Comparison of ENCODE assay signal across 15 cellular contexts in the genomic region with DNA sequence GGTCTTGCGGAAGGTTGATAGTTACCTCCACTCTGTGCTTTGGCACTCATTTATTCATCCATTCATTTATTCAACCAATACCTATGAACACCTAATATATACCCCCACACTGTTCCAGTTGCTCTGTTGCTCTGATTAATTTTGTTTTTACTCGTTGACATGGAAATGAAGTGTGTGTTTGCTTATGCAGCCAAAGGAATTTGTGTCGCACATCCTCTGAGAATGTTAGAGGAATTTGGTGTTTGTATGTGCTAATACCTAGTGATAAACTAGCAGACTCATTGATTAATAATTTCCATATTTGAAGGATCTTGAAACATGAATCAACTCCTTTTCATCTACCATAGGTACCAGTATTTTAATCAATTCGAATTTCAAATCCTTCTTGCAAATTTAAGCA. TPM values are rescaled to one million over a fixed set of nuclear protein-coding genes. Genes with fewer than 3 reads are reported as not detected.
DNase-seq lines count a peak whose midpoint lies in the region; ATAC-seq and TF ChIP-seq lines count a peak whose summit lies in the region.
"Had no signal": no experiment of that assay in that cellular context is flagged by ENCODE, and none has a peak within 500 bp of the region (broad histone marks: within the 10 kb centered on the region; RNA-seq: fewer than 3 reads in every experiment).

No MANE protein-coding gene starts in this region.

- no peaks in the 10 kb centered on the region for H3K27me3 Mint-ChIP-seq in activated CD4-positive, alpha-beta T cell treated with anti-CD3 and anti-CD28 coated beads for 36 hours
- H3K27me3 Mint-ChIP-seq: progenitor cell of endocrine pancreas; stimulated activated naive CD8-positive, alpha-beta T cell treated with anti-CD3 and anti-CD28 coated beads, Interleukin-15, amount 100 ng/mL, for 72 hours had no signal

- H3K27ac Mint-ChIP-seq in activated CD4-positive, alpha-beta T cell treated with anti-CD3 and anti-CD28 coated beads for 36 hours = no peak overlapping the region
- H3K27ac Mint-ChIP-seq: activated CD8-positive, alpha-beta memory T cell treated with anti-CD3 and anti-CD28 coated beads, Interleukin-2, amount 10 ng/mL, durations not matched to agents 7 days and 5 days; CD4-positive, CD25-positive, alpha-beta regulatory T cell had no signal

- no peak overlapping the region for H3K27ac ChIP-seq in RWPE1

- H3K4me1 Mint-ChIP-seq in activated CD4-positive, alpha-beta T cell treated with anti-CD3 and anti-CD28 coated beads for 36 hours = peaks cover 2% of the 10 kb centered on the region

- TF ChIP-seq CTCF in RWPE1 (conservative IDR thresholded peaks at IDR 0.05; ENCODE audit: low read depth) (no peak), epithelial cell of proximal tubule (conservative IDR thresholded peaks at IDR 0.05; ENCODE audit: low read depth, low read length) (no peak)

- ATAC-seq in activated CD4-positive, alpha-beta T cell treated with anti-CD3 and anti-CD28 coated beads for 36 hours = no peak
- ATAC-seq in HG03457 (IDR thresholded peaks at IDR 0.05; ENCODE audit: unreplicated experiment) = no peak
- ATAC-seq: activated CD8-positive, alpha-beta memory T cell treated with anti-CD3 and anti-CD28 coated beads, Interleukin-2, amount 10 ng/mL, durations not matched to agents 7 days and 5 days; stimulated activated naive CD8-positive, alpha-beta T cell treated with anti-CD3 and anti-CD28 coated beads, Interleukin-15, amount 100 ng/mL, for 72 hours had no signal

- intact Hi-C loops in activated CD4-positive, alpha-beta T cell treated with anti-CD3 and anti-CD28 coated beads for 36 hours (cut with DNase I, micrococcal nuclease) = no loop called here

- DNase-seq in EH (ENCODE audit: low read depth) (peak; percentile 86), RWPE1 (ENCODE audit: low spot score) (peak; percentile 12), epithelial cell of proximal tubule (ENCODE audit: low read depth) (peak; percentile 73), non-pigmented ciliary epithelial cell (ENCODE audit: low read depth) (peak; percentile 62), activated gamma-delta T cell (lab: John Stamatoyannopoulos, UW) (no peak), C1 segment of cervical spinal cord (lab: John Stamatoyannopoulos, UW) (no peak)
- DNase-seq in activated CD4-positive, alpha-beta T cell treated with anti-CD3 and anti-CD28 coated beads for 36 hours = no peak
- DNase-seq: activated CD8-positive, alpha-beta memory T cell treated with anti-CD3 and anti-CD28 coated beads, Interleukin-2, amount 10 ng/mL, durations not matched to agents 7 days and 5 days; CD4-positive, CD25-positive, alpha-beta regulatory T cell; NCI-H1092 treated with DMSO at 0.1 percent for 48 hours; NCI-H510A; stimulated activated CD4-positive, alpha-beta T cell treated with anti-CD3 and anti-CD28 coated beads, Interleukin-4, amount 100 ng/mL, for 4 hours; stimulated activated naive CD8-positive, alpha-beta T cell treated with anti-CD3 and anti-CD28 coated beads, Interleukin-15, amount 100 ng/mL, for 72 hours had no signal

- no peak overlapping the region for H3K4me3 Mint-ChIP-seq in activated CD4-positive, alpha-beta T cell treated with anti-CD3 and anti-CD28 coated beads for 36 hours
- H3K4me3 Mint-ChIP-seq: activated CD8-positive, alpha-beta memory T cell treated with anti-CD3 and anti-CD28 coated beads, Interleukin-2, amount 10 ng/mL, durations not matched to agents 7 days and 5 days; CD4-positive, CD25-positive, alpha-beta regulatory T cell; stimulated activated naive CD8-positive, alpha-beta T cell treated with anti-CD3 and anti-CD28 coated beads, Interleukin-15, amount 100 ng/mL, for 72 hours had no signal

- H3K9me3 Mint-ChIP-seq in activated CD4-positive, alpha-beta T cell treated with anti-CD3 and anti-CD28 coated beads for 36 hours (ENCODE audit: low read depth) = no peaks in the 10 kb centered on the region
- H3K9me3 Mint-ChIP-seq: stimulated activated naive CD8-positive, alpha-beta T cell treated with anti-CD3 and anti-CD28 coated beads, Interleukin-15, amount 100 ng/mL, for 72 hours had no signal

- CTCF ChIA-PET in RWPE1 (lab: Yijun Ruan, JAX) = no interaction called here
- CTCF ChIA-PET in activated CD4-positive, alpha-beta T cell treated with anti-CD3 and anti-CD28 coated beads for 36 hours (lab: Charles Lee) = no interaction called here

- H3K36me3 Mint-ChIP-seq in activated CD4-positive, alpha-beta T cell treated with anti-CD3 and anti-CD28 coated beads for 36 hours (ENCODE audit: low read depth) = no peaks in the 10 kb centered on the region
- H3K36me3 Mint-ChIP-seq: activated CD8-positive, alpha-beta memory T cell treated with anti-CD3 and anti-CD28 coated beads, Interleukin-2, amount 10 ng/mL, durations not matched to agents 7 days and 5 days; CD4-positive, CD25-positive, alpha-beta regulatory T cell had no signal

- POLR2A ChIA-PET in RWPE1 (lab: Yijun Ruan, JAX; ENCODE audit: low non-redundant PET) = no interaction called here
- POLR2A ChIA-PET in activated CD4-positive, alpha-beta T cell treated with anti-CD3 and anti-CD28 coated beads for 36 hours (lab: Charles Lee) = no interaction called here

- H3K4me3 ChIP-seq in epithelial cell of proximal tubule (ENCODE audit: low read depth, low read length) = no peak overlapping the region

RNA-seq across cellular contexts. Expression of a gene that starts 25.8 kb away (rescaled TPM):
- total RNA-seq in epithelial cell of proximal tubule = 123 and 143 TPM in 2 replicates
- 1 to 10 TPM; 3.9 to 5.2 TPM for total RNA-seq in activated CD4-positive, alpha-beta T cell treated with anti-CD3 and anti-CD28 coated beads for 36 hours

Comparison
In these comparisons a context has a peak if more than half of its experiments do, and no peak if none do; other contexts are left out.
1. DNase-seq: peak in EH (single experiment), RWPE1 (single experiment), epithelial cell of proximal tubule (single experiment) and non-pigmented ciliary epithelial cell (single experiment); none in activated CD4-positive, alpha-beta T cell treated with anti-CD3 and anti-CD28 coated beads for 36 hours (single experiment), activated gamma-delta T cell (single experiment) and C1 segment of cervical spinal cord (0 of 14).
2. RNA of a gene that starts 25.8 kb away (total RNA-seq): 123 to 143 TPM in epithelial cell of proximal tubule; 3.9 to 5.2 TPM in activated CD4-positive, alpha-beta T cell treated with anti-CD3 and anti-CD28 coated beads for 36 hours; every median in the first group is over 10 times any median in the second.